15 cellular contexts compared by ENCODE assay signal in the genomic region with DNA sequence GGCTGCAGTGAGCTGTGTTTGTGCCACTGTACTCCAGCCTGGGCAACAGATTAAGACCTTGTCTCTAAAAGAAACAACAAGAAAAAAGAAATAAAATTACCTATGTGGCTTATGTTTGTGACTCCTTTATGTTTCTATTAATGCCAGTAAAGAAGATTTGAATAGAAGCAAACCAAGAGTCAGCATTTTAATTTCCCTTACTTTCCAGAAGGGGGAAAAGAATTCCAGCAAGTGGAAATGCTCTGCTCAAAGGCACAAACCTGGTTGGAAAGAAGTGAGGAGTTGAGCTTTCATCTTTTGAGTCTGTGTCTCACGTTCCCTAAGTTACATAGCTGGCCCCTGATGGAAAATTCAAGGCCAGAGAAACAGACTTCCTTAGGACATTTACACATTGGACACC.
"Had no signal": no experiment of that assay in that cellular context is flagged by ENCODE, and none has a peak within 500 bp of the region (broad histone marks: within the 10 kb centered on the region; RNA-seq: fewer than 3 reads in every experiment).

No MANE protein-coding gene starts in this region.

- H3K4me1 ChIP-seq: vagina had no signal

- H3K27ac ChIP-seq: vagina had no signal

- H3K36me3 ChIP-seq: sigmoid colon, vagina had no signal

- DNase-seq: activated CD4-positive, alpha-beta memory T cell treated with anti-CD3 and anti-CD28 coated beads, Interleukin-2, amount 10 ng/mL, durations not matched to agents 7 days and 5 days; activated CD4-positive, alpha-beta T cell treated with anti-CD3 and anti-CD28 coated beads for 36 hours; activated naive CD8-positive, alpha-beta T cell treated with anti-CD3 and anti-CD28 coated beads, Interleukin-2, amount 10 ng/mL, durations not matched to agents 7 days and 5 days; activated T-cell treated with anti-CD3 and anti-CD28 coated beads, Interleukin-2, amount 50 U/mL, for 72 hours; cortex of kidney; effector CD8-positive, alpha-beta T cell; hypothalamus; naive thymus-derived CD4-positive, alpha-beta T cell; psoas muscle; sigmoid colon; stimulated activated CD4-positive, alpha-beta T cell treated with anti-CD3 and anti-CD28 coated beads, Interleukin-4, amount 100 ng/mL, for 1 hour; stimulated activated naive CD8-positive, alpha-beta T cell treated with anti-CD3 and anti-CD28 coated beads, Interleukin-15, amount 100 ng/mL, for 72 hours; T1000 had no signal

- ATAC-seq: activated CD4-positive, alpha-beta T cell treated with anti-CD3 and anti-CD28 coated beads for 36 hours; activated T-cell treated with anti-CD3 and anti-CD28 coated beads, Interleukin-2, amount 50 U/mL, for 72 hours; naive thymus-derived CD4-positive, alpha-beta T cell; stimulated activated naive CD8-positive, alpha-beta T cell treated with anti-CD3 and anti-CD28 coated beads, Interleukin-15, amount 100 ng/mL, for 72 hours had no signal

- H3K9me3 ChIP-seq: psoas muscle, sigmoid colon, vagina had no signal

- H3K4me3 ChIP-seq: lung, psoas muscle, sigmoid colon, vagina had no signal

- H3K27me3 ChIP-seq: sigmoid colon, vagina had no signal
